1 cellular context compared by ENCODE assay signal in genomic region chr12:131827961-131828534, GRCh38.
TF ChIP-seq lines count a peak whose summit lies in the region.

TSS of gene MMP17 (plus strand) at chr12:131828393. CDS start at chr12:131828495, 102 bp downstream.

TF ChIP-seq in H1, 55 proteins besides CTCF, POLR2A, EP300 and RAD21 (continued from another document):
- TF ChIP-seq MAX (IDR thresholded peaks at IDR 0.05) (no peak), BACH1 (IDR thresholded peaks at IDR 0.05; ENCODE audit: low read length) (peak; percentile 25; the same call in 1 of the 2 replicates), TAF1 (IDR thresholded peaks at IDR 0.05; ENCODE audit: low read depth, low read length) (peak; percentile 89), SIRT6 (IDR thresholded peaks at IDR 0.05; ENCODE audit: low read length) (no peak), TAF7 (optimal IDR thresholded peaks at IDR 0.05; ENCODE audit: borderline replicate concordance, low read depth, low read length) (peak; percentile 72), YY1 (IDR thresholded peaks at IDR 0.05; ENCODE audit: low read depth, low read length) (no peak), POLR2AphosphoS5 (IDR thresholded peaks at IDR 0.05; ENCODE audit: low read depth, low read length) (peak; percentile 60; the same call in 1 of the 2 replicates), PHF8 (conservative IDR thresholded peaks at IDR 0.05; ENCODE audit: low read depth, low read length) (peak; percentile 34; the same call in 1 of the 2 replicates), SIX5 (IDR thresholded peaks at IDR 0.05; ENCODE audit: low read depth, low read length) (no peak), TBP (IDR thresholded peaks at IDR 0.05; ENCODE audit: low read depth, low read length) (peak; percentile 65; the same call in 1 of the 2 replicates)
